18 cellular contexts compared by ENCODE assay signal in genomic region chr20:33908351-33908750, GRCh38.
A peak's percentile ranks its signal among the peaks of the same experiment; 100 is the strongest.
DNase-seq lines count a peak whose midpoint lies in the region; ATAC-seq and TF ChIP-seq lines count a peak whose summit lies in the region.
"Had no signal": no experiment of that assay in that cellular context is flagged by ENCODE, and none has a peak within 500 bp of the region (broad histone marks: within the 10 kb centered on the region; RNA-seq: fewer than 3 reads in every experiment).

No MANE protein-coding gene starts in this region.

- intact Hi-C loops in Panc1 (cut with micrococcal nuclease; ENCODE audit: unreplicated experiment), result no loop called here

- POLR2A ChIA-PET in Panc1 (lab: Charles Lee), result no interaction called here

- no peaks in the 10 kb centered on the region for H3K9me3 ChIP-seq in Panc1 (ENCODE audit: control insufficient read depth, insufficient read depth, low read depth, low read length)
- no peaks in the 10 kb centered on the region for H3K9me3 ChIP-seq in thoracic aorta
- H3K9me3 ChIP-seq: heart right ventricle, upper lobe of right lung had no signal

- no peaks in the 10 kb centered on the region for H3K36me3 ChIP-seq in Panc1 (ENCODE audit: control insufficient read depth, insufficient read depth, low read length)
- no peaks in the 10 kb centered on the region for H3K36me3 ChIP-seq in thoracic aorta
- H3K36me3 ChIP-seq: heart right ventricle, upper lobe of right lung had no signal

- ATAC-seq in Panc1 (peak; percentile 86), thoracic aorta (ENCODE audit: insufficient number of reproducible peaks, low FRiP score, low read depth) (no peak)
- ATAC-seq: heart right ventricle; stimulated activated naive B cell treated with anti-CD40 and anti-IgM and Interleukin-4, amounts not matched to agents 10 μg/mL and 1 μg/mL and 100 μg/mL, for 72 hours; upper lobe of right lung had no signal

- H3K27me3 ChIP-seq in Panc1 (ENCODE audit: control insufficient read depth, insufficient read depth, low read length) (no peaks in the 10 kb centered on the region), thoracic aorta (replicated peaks; ENCODE audit: insufficient read depth) (no peaks in the 10 kb centered on the region)
- H3K27me3 ChIP-seq: heart right ventricle, upper lobe of right lung had no signal

- BruUV-seq in Panc1 (replicated peaks; lab: Mats Ljungman, UMichigan), result no TSS peak

- peak overlapping the region; percentile 81 for H3K27ac ChIP-seq in Panc1 (ENCODE audit: low read length)
- peak overlapping the region; percentile 44 to 65 for H3K27ac ChIP-seq in thoracic aorta
- H3K27ac ChIP-seq: epithelial cell of prostate, heart right ventricle had no signal

- H3K4me3 ChIP-seq in Panc1 (ENCODE audit: low read depth in 2 of 2, low read length in 2 of 2) (no peak overlapping the region; a peak in 1 of 4 replicates), fibroblast of the aortic adventitia (ENCODE audit: low read depth, low read length) (no peak overlapping the region), thoracic aorta (no peak overlapping the region)
- H3K4me3 ChIP-seq: coronary artery, heart right ventricle, upper lobe of right lung had no signal

- H3K4me1 ChIP-seq in Panc1 (ENCODE audit: control insufficient read depth, insufficient read depth, low read length) (peaks cover 35% of the 10 kb centered on the region), thoracic aorta (ENCODE audit: control insufficient read depth in 1 of 2, low read depth in 2 of 2) (peaks cover 22 to 44% of the 10 kb centered on the region in 2 donors)

- in situ Hi-C loops in Panc1 (cut with HindIII; ENCODE audit: low pct_unique_long_range_greater_than_20kb, low sequenced_read_pairs), result no loop called here

- DNase-seq in NCI-H146 (lab: John Stamatoyannopoulos, UW) (peak; percentile 32), NCI-H146 treated with DMSO at 0.1 percent for 48 hours (lab: John Stamatoyannopoulos, UW; ENCODE audit: unreplicated experiment) (no peak), Panc1 (ENCODE audit: low read depth, low spot score) (no peak), fibroblast of the aortic adventitia (ENCODE audit: low read depth) (peak; percentile 79), thoracic aorta (ENCODE audit: low spot score) (no peak), SIG-M5 (lab: John Stamatoyannopoulos, UW) (no peak), NCI-H774 (lab: John Stamatoyannopoulos, UW) (no peak)
- no peak for DNase-seq in effector CD8-positive, alpha-beta T cell (lab: John Stamatoyannopoulos, UW)
- DNase-seq: 8988T; activated naive CD4-positive, alpha-beta T cell treated with anti-CD3 and anti-CD28 coated beads, Interleukin-2, amount 50 U/mL, for 16 hours; activated T-cell treated with anti-CD3 and anti-CD28 coated beads for 4 hours; heart right ventricle; mammary epithelial cell; NCI-H1930; stimulated activated naive B cell treated with anti-CD40 and anti-IgM and Interleukin-4, amounts not matched to agents 10 μg/mL and 1 μg/mL and 100 μg/mL, for 72 hours; upper lobe of right lung had no signal

- TF ChIP-seq CTCF in Panc1 (IDR thresholded peaks at IDR 0.05) (no peak), fibroblast of the aortic adventitia (IDR thresholded peaks at IDR 0.05; ENCODE audit: insufficient read depth, low read length) (no peak), thoracic aorta (IDR thresholded peaks at IDR 0.05) (no peak)

- CTCF ChIA-PET in Panc1 (lab: Charles Lee), result interaction anchor here (0.9 kb wide), 1 partner anchor 12 kb away, joined by 5 read pairs; no protein-coding TSS in a partner anchor

Comparison
In these comparisons a context has a peak if more than half of its experiments do, and no peak if none do; other contexts are left out.
1. DNase-seq: peak in NCI-H146 (single experiment) and fibroblast of the aortic adventitia (single experiment); none in NCI-H146 treated with DMSO at 0.1 percent for 48 hours (single experiment), Panc1 (single experiment), thoracic aorta (single experiment), SIG-M5 (single experiment), effector CD8-positive, alpha-beta T cell (single experiment) and NCI-H774 (single experiment).